Comparison of ENCODE assay signal across 8 cellular contexts in genomic region chr20:47502271-47502730, GRCh38. TPM values are rescaled to one million over a fixed set of nuclear protein-coding genes. Genes with fewer than 3 reads are reported as not detected.
A peak's percentile ranks its signal among the peaks of the same experiment; 100 is the strongest.
DNase-seq lines count a peak whose midpoint lies in the region; ATAC-seq and TF ChIP-seq lines count a peak whose summit lies in the region.

No MANE protein-coding gene starts in this region.

- no peaks in the 10 kb centered on the region for H3K9me3 Mint-ChIP-seq in central memory CD8-positive, alpha-beta T cell

- peak overlapping the region; percentile 98 for H3K4me3 Mint-ChIP-seq in central memory CD8-positive, alpha-beta T cell

- POLR2A ChIA-PET in PC-9 (lab: Charles Lee; ENCODE audit: unreplicated experiment) = interaction anchor here (0.7 to 1.6 kb wide), 5 partner anchors 9 to 1036 kb away, joined by 3 to 31 read pairs (median 4); no protein-coding TSS in a partner anchor

- H3K4me1 Mint-ChIP-seq in central memory CD8-positive, alpha-beta T cell = peaks cover 51% of the 10 kb centered on the region

- H3K27ac ChIP-seq in PC-9 (peak overlapping the region; percentile 90), lower lobe of right lung (peak overlapping the region; percentile 91), suprapubic skin (peak overlapping the region; percentile 94)

- H3K4me1 ChIP-seq in PC-9 (replicated peaks; ENCODE audit: insufficient read depth) (peaks cover 62% of the 10 kb centered on the region), lower lobe of right lung (peaks cover 29% of the 10 kb centered on the region), suprapubic skin (peaks cover 31% of the 10 kb centered on the region)

- TF ChIP-seq POLR2A in suprapubic skin (IDR thresholded peaks at IDR 0.05) = no peak

- ATAC-seq in central memory CD8-positive, alpha-beta T cell (replicated peaks; ENCODE audit: extremely low read depth, poor library complexity, severe bottlenecking) = peak; percentile 5
- ATAC-seq in lower lobe of right lung = peak; percentile 41 to 68
- no peak for ATAC-seq in omental fat pad (ENCODE audit: low FRiP score)
- no peak for ATAC-seq in HG03108 (IDR thresholded peaks at IDR 0.05; ENCODE audit: unreplicated experiment)

- H4K20me1 ChIP-seq in PC-9 (ENCODE audit: insufficient read depth) = peaks cover 43% of the 10 kb centered on the region

- H3K9me3 ChIP-seq in PC-9 (ENCODE audit: insufficient read depth, low read depth) (no peaks in the 10 kb centered on the region), lower lobe of right lung (no peaks in the 10 kb centered on the region), suprapubic skin (no peaks in the 10 kb centered on the region)

- peaks cover 62% of the 10 kb centered on the region for H3K79me2 ChIP-seq in PC-9 (ENCODE audit: low read depth)

- H3K36me3 Mint-ChIP-seq in central memory CD8-positive, alpha-beta T cell (ENCODE audit: insufficient read depth) = peaks cover 18% of the 10 kb centered on the region

- TF ChIP-seq CTCF in PC-9 (conservative IDR thresholded peaks at IDR 0.05) (no peak), lower lobe of right lung (IDR thresholded peaks at IDR 0.05) (no peak), suprapubic skin (IDR thresholded peaks at IDR 0.05) (no peak), omental fat pad (IDR thresholded peaks at IDR 0.05) (no peak)

- H3K27ac Mint-ChIP-seq in central memory CD8-positive, alpha-beta T cell (ENCODE audit: low read depth) = peak overlapping the region; percentile 98

- no TSS peak for BruUV-seq in PC-9 (replicated peaks; lab: Mats Ljungman, UMichigan)

- peak; percentile 45 for DNase-seq in NCI-H82 (lab: John Stamatoyannopoulos, UW)
- DNase-seq in NCI-H82 treated with DMSO at 0.1 percent for 48 hours (lab: John Stamatoyannopoulos, UW; ENCODE audit: unreplicated experiment) = no peak
- DNase-seq in PC-9 = peak in 1 of 2 experiments; percentile 20
- peak in 1 of 2 donors; percentile 17 for DNase-seq in central memory CD8-positive, alpha-beta T cell (ENCODE audit: low spot score in 2 of 2)
- peak; percentile 60 for DNase-seq in lower lobe of right lung
- peak in 1 of 2 donors; percentile 60 for DNase-seq in suprapubic skin (ENCODE audit: low spot score in 2 of 2)
- no peak for DNase-seq in omental fat pad (ENCODE audit: low spot score)

- H3K9me2 ChIP-seq in PC-9 (ENCODE audit: insufficient read depth) = no peaks in the 10 kb centered on the region

- WGBS in suprapubic skin = 0% methylated on average over 18 of the region's 21 CpGs

- CTCF ChIA-PET in PC-9 (lab: Charles Lee) = interaction anchor here (0.6 to 1.4 kb wide), 7 partner anchors 9 to 118 kb away, joined by 3 to 7 read pairs (median 5); no protein-coding TSS in a partner anchor

- peak overlapping the region; percentile 77 for H3K4me3 ChIP-seq in PC-9
- H3K4me3 ChIP-seq in lower lobe of right lung = peak overlapping the region; percentile 96
- H3K4me3 ChIP-seq in suprapubic skin = peak overlapping the region; percentile 98

- intact Hi-C loops in PC-9 (cut with micrococcal nuclease; ENCODE audit: unreplicated experiment) = loop anchor here (5.0 kb wide), 4 partner anchors 45 to 230 kb away; no protein-coding TSS in a partner anchor
- intact Hi-C loops in lower lobe of right lung (cut with DNase I) = no loop called here

- peaks cover 33% of the 10 kb centered on the region for H3F3A ChIP-seq in PC-9 (ENCODE audit: insufficient read depth, low read depth)

- H3K27me3 ChIP-seq in PC-9 (ENCODE audit: insufficient read depth, low read depth) (no peaks in the 10 kb centered on the region), lower lobe of right lung (ENCODE audit: low read depth) (no peaks in the 10 kb centered on the region), suprapubic skin (no peaks in the 10 kb centered on the region)

- peak overlapping the region; percentile 78 for H2AFZ ChIP-seq in PC-9

- 0 out of 2 replicates have a peak, but pooled peaks cover 4% of the 10 kb centered on the region for H3K36me3 ChIP-seq in PC-9 (ENCODE audit: low read depth)
- no peaks in the 10 kb centered on the region for H3K36me3 ChIP-seq in lower lobe of right lung
- no peaks in the 10 kb centered on the region for H3K36me3 ChIP-seq in suprapubic skin

- TF ChIP-seq EP300 in suprapubic skin (IDR thresholded peaks at IDR 0.05) = no peak

- H3K4me2 ChIP-seq in PC-9 = peak overlapping the region; percentile 83

- H3K27me3 Mint-ChIP-seq in central memory CD8-positive, alpha-beta T cell = no peaks in the 10 kb centered on the region

RNA-seq across cellular contexts. Expression of gene NCOA3, which starts 0.6 kb away (rescaled TPM):
- total RNA-seq in PC-9 (2021) (40.3 and 78.0 TPM in 2 replicates), lower lobe of right lung (42.1 TPM), suprapubic skin (10 to 100 TPM; 45.1 to 77.8 (median 56.3) TPM), omental fat pad (10 to 100 TPM; 33.7 to 70.6 (median 43.7) TPM)

Comparison
In these comparisons a context has a peak if more than half of its experiments do, and no peak if none do; other contexts are left out.
1. DNase-seq: peak in NCI-H82 (single experiment) and lower lobe of right lung (single experiment); none in NCI-H82 treated with DMSO at 0.1 percent for 48 hours (single experiment) and omental fat pad (single experiment).
2. ATAC-seq: peak in central memory CD8-positive, alpha-beta T cell (single experiment) and lower lobe of right lung (2 of 2); none in omental fat pad (single experiment) and HG03108 (single experiment).
3. Peak in every context shown above with its lines, with median percentiles within 50 percentile points of each other: H3K27ac ChIP-seq and H3K4me3 ChIP-seq.